9 cellular contexts compared by ENCODE assay signal in genomic region chr10:77111611-77112550, GRCh38.
A peak's percentile ranks its signal among the peaks of the same experiment; 100 is the strongest.
DNase-seq lines count a peak whose midpoint lies in the region; ATAC-seq and TF ChIP-seq lines count a peak whose summit lies in the region.
"Had no signal": no experiment of that assay in that cellular context is flagged by ENCODE, and none has a peak within 500 bp of the region (broad histone marks: within the 10 kb centered on the region; RNA-seq: fewer than 3 reads in every experiment).

No MANE protein-coding gene starts in this region.

- H3K27me3 ChIP-seq in Caco-2 (replicated peaks; ENCODE audit: control insufficient read depth, insufficient read depth, low read length) (no peaks in the 10 kb centered on the region), MM.1S (replicated peaks; ENCODE audit: insufficient read depth, low read length) (no peaks in the 10 kb centered on the region), heart right ventricle (peaks cover 0 to 23% (median 0%) of the 10 kb centered on the region in 7 donors), sigmoid colon (no peaks in the 10 kb centered on the region)

- DNase-seq in Caco-2 (peak in 1 of 2 experiments; percentile 66), MM.1S (peak; percentile 39), WTC11 (ENCODE audit: low spot score) (no peak), heart right ventricle (no peak), sigmoid colon (no peak)

- H3K4me2 ChIP-seq in MM.1S (ENCODE audit: low read depth, low read length): no peak overlapping the region

- H4K20me1 ChIP-seq in MM.1S (ENCODE audit: insufficient read depth, low read length): no peaks in the 10 kb centered on the region

- CTCF ChIA-PET in Caco-2 (lab: Charles Lee) (interaction anchor here (0.5 kb wide), 1 partner anchor 809 kb away, joined by 8 read pairs; no protein-coding TSS in a partner anchor), WTC11 (lab: Charles Lee) (interaction anchor here (1.3 to 1.5 kb wide), 2 partner anchors 73 to 107 kb away, joined by 4 read pairs; no protein-coding TSS in a partner anchor)

- no peaks in the 10 kb centered on the region for H3K79me2 ChIP-seq in MM.1S (ENCODE audit: low read length)

- no peak overlapping the region for H3K27ac Mint-ChIP-seq in Caco-2 (ENCODE audit: unreplicated experiment)
- no peak overlapping the region for H3K27ac Mint-ChIP-seq in WTC11

- POLR2A ChIA-PET in Caco-2 (lab: Charles Lee) (no interaction called here), WTC11 (lab: Charles Lee) (no interaction called here)

- TF ChIP-seq POLR2A in sigmoid colon (IDR thresholded peaks at IDR 0.05): no peak

- ATAC-seq in GM19328 (IDR thresholded peaks at IDR 0.05; ENCODE audit: unreplicated experiment) (peak; percentile 51), WTC11 (peak; percentile 59), heart right ventricle (peak in 6 of 8 donors; percentile 55 to 74 (median 70)), GM21529 (IDR thresholded peaks at IDR 0.05; ENCODE audit: unreplicated experiment) (no peak), GM18517 (IDR thresholded peaks at IDR 0.05; ENCODE audit: unreplicated experiment) (no peak)

- H2AFZ ChIP-seq in MM.1S (ENCODE audit: low read length): no peak overlapping the region

- H3K4me3 Mint-ChIP-seq in Caco-2 (ENCODE audit: unreplicated experiment) (no peak overlapping the region), WTC11 (no peak overlapping the region)

- no peaks in the 10 kb centered on the region for H3F3A ChIP-seq in MM.1S (ENCODE audit: insufficient read depth, low read length)

- peak; percentile 72 to 89 for TF ChIP-seq CTCF in Caco-2 (IDR thresholded peaks at IDR 0.05; ENCODE audit: insufficient read depth in 1 of 2, low read depth in 1 of 2, low read length in 1 of 2, severe bottlenecking in 1 of 2, unreplicated experiment in 1 of 2)
- peak; percentile 81 for TF ChIP-seq CTCF in MM.1S (IDR thresholded peaks at IDR 0.05; ENCODE audit: low read length)
- TF ChIP-seq CTCF in WTC11 (IDR thresholded peaks at IDR 0.05): peak; percentile 70
- peak; percentile 65 to 86 (median 81) for TF ChIP-seq CTCF in heart right ventricle (IDR thresholded peaks at IDR 0.05)
- TF ChIP-seq CTCF in sigmoid colon (IDR thresholded peaks at IDR 0.05): peak; percentile 65 to 82 (median 78)

- no peaks in the 10 kb centered on the region for H3K36me3 ChIP-seq in Caco-2 (ENCODE audit: control insufficient read depth, insufficient read depth, low read length)
- H3K36me3 ChIP-seq in MM.1S (replicated peaks; ENCODE audit: insufficient read depth, low read length): no peaks in the 10 kb centered on the region
- no peaks in the 10 kb centered on the region for H3K36me3 ChIP-seq in heart right ventricle
- peaks cover 0 to 19% (median 5%) of the 10 kb centered on the region in 4 donors for H3K36me3 ChIP-seq in sigmoid colon

- TF ChIP-seq EP300 in sigmoid colon (IDR thresholded peaks at IDR 0.05): no peak

- no peak overlapping the region for H3K9ac ChIP-seq in MM.1S (ENCODE audit: low read length)

- intact Hi-C loops in Caco-2 (cut with micrococcal nuclease; ENCODE audit: unreplicated experiment): loop anchor here (1.0 to 5.0 kb wide), 5 partner anchors 29 to 560 kb away; no protein-coding TSS in a partner anchor
- intact Hi-C loops in heart right ventricle (cut with DNase I): loop anchor here in 3 of 10 donors (5.0 to 10.0 kb wide), 3 partner anchors 75 to 567 kb away; no protein-coding TSS in a partner anchor
- intact Hi-C loops in sigmoid colon (cut with DNase I): no loop called here

- no peaks in the 10 kb centered on the region for H3K4me1 Mint-ChIP-seq in Caco-2 (ENCODE audit: low read depth, unreplicated experiment)
- H3K4me1 Mint-ChIP-seq in WTC11: peaks cover 82% of the 10 kb centered on the region

- 48 to 52% methylated on average over 12 of the region's 12 CpGs for WGBS in heart right ventricle, 2 donors
- 40 to 58% methylated on average over 12 of the region's 12 CpGs for WGBS in sigmoid colon, 2 donors

- H3K4me3 ChIP-seq in Caco-2 (ENCODE audit: low read depth, low read length) (no peak overlapping the region), MM.1S (ENCODE audit: low read length) (no peak overlapping the region), heart right ventricle (no peak overlapping the region), sigmoid colon (no peak overlapping the region)
- H3K4me3 ChIP-seq: skin epidermis had no signal

- H3K36me3 Mint-ChIP-seq in Caco-2 (ENCODE audit: insufficient read depth, unreplicated experiment) (no peaks in the 10 kb centered on the region), WTC11 (no peaks in the 10 kb centered on the region)

- H3K4me1 ChIP-seq in Caco-2 (peaks cover 6% of the 10 kb centered on the region), MM.1S (ENCODE audit: low read length) (no peaks in the 10 kb centered on the region), heart right ventricle (peaks cover 0 to 12% (median 0%) of the 10 kb centered on the region in 9 donors), sigmoid colon (peaks cover 0 to 26% (median 19%) of the 10 kb centered on the region in 4 donors)

- no TSS peak for BruUV-seq in Caco-2 (replicated peaks; lab: Mats Ljungman, UMichigan)

- H3K9me3 ChIP-seq in Caco-2 (no peaks in the 10 kb centered on the region), MM.1S (replicated peaks; ENCODE audit: insufficient read depth, low read length) (no peaks in the 10 kb centered on the region), heart right ventricle (no peaks in the 10 kb centered on the region), sigmoid colon (no peaks in the 10 kb centered on the region)

- H3K9me3 Mint-ChIP-seq in Caco-2 (ENCODE audit: unreplicated experiment) (no peaks in the 10 kb centered on the region), WTC11 (no peaks in the 10 kb centered on the region)

- H3K27ac ChIP-seq in MM.1S (ENCODE audit: low read length) (no peak overlapping the region), heart right ventricle (no peak overlapping the region), sigmoid colon (peak overlapping the region in 1 of 4 donors; percentile 23)

- H3K9me2 ChIP-seq in MM.1S (replicated peaks; ENCODE audit: insufficient read depth, low read length): no peaks in the 10 kb centered on the region

- H3K27me3 Mint-ChIP-seq in Caco-2 (ENCODE audit: insufficient read depth, unreplicated experiment) (no peaks in the 10 kb centered on the region), WTC11 (ENCODE audit: low read depth) (peaks cover 33% of the 10 kb centered on the region)

TF ChIP-seq in WTC11, 78 proteins besides CTCF, POLR2A, EP300 and RAD21 (continues in another document):
- TF ChIP-seq ESRRA (CRISPR knock-in tag; IDR thresholded peaks at IDR 0.05; ENCODE audit: borderline replicate concordance) (no peak), MXD4 (CRISPR knock-in tag; IDR thresholded peaks at IDR 0.05; ENCODE audit: borderline replicate concordance) (no peak), SOX15 (CRISPR knock-in tag; IDR thresholded peaks at IDR 0.05) (no peak), ERG (CRISPR knock-in tag; IDR thresholded peaks at IDR 0.05) (no peak), MYBL2 (CRISPR knock-in tag; IDR thresholded peaks at IDR 0.05) (no peak), EMX1 (CRISPR knock-in tag; IDR thresholded peaks at IDR 0.05) (no peak), NR1H2 (CRISPR knock-in tag; IDR thresholded peaks at IDR 0.05) (no peak), ZSCAN18 (CRISPR knock-in tag; IDR thresholded peaks at IDR 0.05) (no peak), AR (CRISPR knock-in tag; IDR thresholded peaks at IDR 0.05) (no peak)

Comparison
In these comparisons a context has a peak if more than half of its experiments do, and no peak if none do; other contexts are left out.
1. ATAC-seq: peak in GM19328 (single experiment), WTC11 (single experiment) and heart right ventricle (6 of 8); none in GM21529 (single experiment) and GM18517 (single experiment).
2. Peak in every context shown above with its lines, with median percentiles within 50 percentile points of each other: CTCF ChIP-seq.